14 cellular contexts compared by ENCODE assay signal in the genomic region with DNA sequence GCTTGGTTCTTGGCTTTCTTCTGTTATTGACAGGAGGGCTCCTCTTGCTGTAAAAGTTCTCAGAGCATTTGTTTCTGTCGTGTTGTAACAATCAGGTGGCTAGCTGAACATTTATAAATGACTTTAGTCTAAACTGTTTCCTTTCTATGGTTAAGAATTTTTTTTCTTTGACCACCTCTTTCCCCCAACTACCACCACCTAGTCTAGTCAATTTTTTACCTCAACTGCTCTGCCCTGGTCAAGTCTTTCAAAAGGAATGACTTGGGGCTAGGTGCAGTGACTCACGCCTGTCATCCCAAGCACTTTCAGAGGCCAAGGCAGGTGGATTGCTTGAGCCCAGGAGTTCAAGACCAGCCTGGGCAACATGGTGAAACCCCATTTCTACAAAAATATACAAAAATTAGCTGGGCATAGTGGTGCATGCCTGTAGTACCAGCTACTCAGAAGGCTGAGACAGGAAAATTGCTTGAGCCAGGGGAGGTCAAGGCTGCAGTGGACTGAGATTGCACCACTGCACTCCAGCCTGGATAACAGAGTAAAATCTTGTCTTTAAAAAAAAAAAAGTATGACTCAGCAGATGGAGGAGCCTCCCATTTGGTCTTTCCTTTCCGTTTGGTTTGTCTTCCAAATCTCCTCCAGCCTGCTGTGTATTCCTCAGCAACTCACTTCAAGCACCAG. TPM values are rescaled to one million over a fixed set of nuclear protein-coding genes. Genes with fewer than 3 reads are reported as not detected.
A peak's percentile ranks its signal among the peaks of the same experiment; 100 is the strongest.
DNase-seq lines count a peak whose midpoint lies in the region; ATAC-seq and TF ChIP-seq lines count a peak whose summit lies in the region.
"Had no signal": no experiment of that assay in that cellular context is flagged by ENCODE, and none has a peak within 500 bp of the region (broad histone marks: within the 10 kb centered on the region; RNA-seq: fewer than 3 reads in every experiment).

No MANE protein-coding gene starts in this region.

- no peaks in the 10 kb centered on the region for H3K27me3 Mint-ChIP-seq in endodermal cell (ENCODE audit: insufficient read depth)
- H3K27me3 Mint-ChIP-seq: B cell had no signal

- 79 to 88% methylated on average over 2 to 3 of the region's 3 CpGs for WGBS in endodermal cell (ENCODE audit: insufficient coverage in 1 of 2, insufficient read length in 1 of 2), 2 experiments
- WGBS in body of pancreas, 2 donors = 70% methylated on average over 3 of the region's 3 CpGs

- peaks cover 2% of the 10 kb centered on the region for H3K36me3 Mint-ChIP-seq in endodermal cell (ENCODE audit: low read depth)

- peak overlapping the region; percentile 10; the same call in 1 of the 2 replicates for H3K4me3 ChIP-seq in HUES48 (ENCODE audit: low read depth, low read length)
- no peak overlapping the region for H3K4me3 ChIP-seq in endodermal cell (ENCODE audit: low read length)
- H3K4me3 ChIP-seq in body of pancreas = no peak overlapping the region
- H3K4me3 ChIP-seq: upper lobe of right lung had no signal

- intact Hi-C loops in body of pancreas (cut with DNase I) = no loop called here

- DNase-seq in AG09319 (ENCODE audit: extremely low read depth, low read depth) = peak; percentile 5
- no peak for DNase-seq in endodermal cell
- DNase-seq in omental fat pad (ENCODE audit: low spot score) = no peak
- no peak for DNase-seq in NCI-H2029 treated with DMSO at 0.1 percent for 48 hours (lab: John Stamatoyannopoulos, UW)
- no peak for DNase-seq in kidney glomerular epithelial cell (lab: John Stamatoyannopoulos, UW)
- DNase-seq in stimulated activated CD4-positive, alpha-beta T cell treated with anti-CD3 and anti-CD28 coated beads, Interleukin-4, amount 100 ng/mL, for 24 hours = no peak
- DNase-seq in body of pancreas = no peak
- DNase-seq: activated CD8-positive, alpha-beta memory T cell treated with anti-CD3 and anti-CD28 coated beads for 24 hours; NCI-H187 treated with DMSO at 0.1 percent for 48 hours; SIG-M5; upper lobe of right lung had no signal

- H3K36me3 ChIP-seq in HUES48 (ENCODE audit: control insufficient read depth, insufficient read depth, low read length) = peaks cover 2% of the 10 kb centered on the region
- H3K36me3 ChIP-seq in endodermal cell (ENCODE audit: control insufficient read depth, insufficient read depth, low read length) = no peaks in the 10 kb centered on the region
- H3K36me3 ChIP-seq in body of pancreas (replicated peaks in 1 of 2; ENCODE audit: insufficient read depth in 1 of 2, low read depth in 2 of 2) = no peaks in the 10 kb centered on the region
- H3K36me3 ChIP-seq: upper lobe of right lung had no signal

- no peaks in the 10 kb centered on the region for H3K9me3 Mint-ChIP-seq in endodermal cell
- H3K9me3 Mint-ChIP-seq: central memory CD8-positive, alpha-beta T cell had no signal

- TF ChIP-seq CTCF in AG09319 (IDR thresholded peaks at IDR 0.05; ENCODE audit: low read depth, low read length) (no peak), endodermal cell (conservative IDR thresholded peaks at IDR 0.05) (no peak), omental fat pad (IDR thresholded peaks at IDR 0.05) (no peak), body of pancreas (IDR thresholded peaks at IDR 0.05) (no peak)

- H3K27me3 ChIP-seq in HUES48 (ENCODE audit: control insufficient read depth, insufficient read depth, low read length) = no peaks in the 10 kb centered on the region
- H3K27me3 ChIP-seq in endodermal cell (ENCODE audit: control insufficient read depth, insufficient read depth, low read length, poor library complexity, severe bottlenecking) = no peaks in the 10 kb centered on the region
- H3K27me3 ChIP-seq in body of pancreas = no peaks in the 10 kb centered on the region
- H3K27me3 ChIP-seq: upper lobe of right lung had no signal

- peaks cover 15% of the 10 kb centered on the region for H3K4me1 Mint-ChIP-seq in endodermal cell
- H3K4me1 Mint-ChIP-seq: B cell; central memory CD8-positive, alpha-beta T cell had no signal

- H3K4me3 Mint-ChIP-seq in endodermal cell = no peak overlapping the region
- H3K4me3 Mint-ChIP-seq: B cell; central memory CD8-positive, alpha-beta T cell had no signal

- H3K27ac Mint-ChIP-seq in endodermal cell = peak overlapping the region; percentile 34
- H3K27ac Mint-ChIP-seq: B cell had no signal

- H3K9me3 ChIP-seq in HUES48 (ENCODE audit: control insufficient read depth, insufficient read depth, low read length) (no peaks in the 10 kb centered on the region), endodermal cell (ENCODE audit: control insufficient read depth, low read length) (no peaks in the 10 kb centered on the region), body of pancreas (no peaks in the 10 kb centered on the region)
- H3K9me3 ChIP-seq: upper lobe of right lung had no signal

- H3K4me1 ChIP-seq in HUES48 (ENCODE audit: control insufficient read depth, insufficient read depth, low read length) = peaks cover 38% of the 10 kb centered on the region
- H3K4me1 ChIP-seq in endodermal cell (ENCODE audit: control insufficient read depth, insufficient read depth, low read length) = no peaks in the 10 kb centered on the region
- peaks cover 40% of the 10 kb centered on the region for H3K4me1 ChIP-seq in body of pancreas
- H3K4me1 ChIP-seq: upper lobe of right lung had no signal

- peak overlapping the region; percentile 79 for H3K27ac ChIP-seq in HUES48 (ENCODE audit: low read depth, low read length)
- no peak overlapping the region for H3K27ac ChIP-seq in endodermal cell (ENCODE audit: low read depth, low read length)
- peak overlapping the region in 2 of 4 donors; percentile 42 to 48 for H3K27ac ChIP-seq in body of pancreas

- ATAC-seq in omental fat pad (ENCODE audit: low FRiP score) = peak; percentile 51
- ATAC-seq in body of pancreas = no peak

- no peak for TF ChIP-seq POLR2A in body of pancreas (IDR thresholded peaks at IDR 0.05)

- peak overlapping the region; percentile 26; the same call in 1 of the 2 replicates for H3K9ac ChIP-seq in HUES48 (ENCODE audit: low read depth, low read length)
- no peak overlapping the region for H3K9ac ChIP-seq in endodermal cell (ENCODE audit: extremely low read depth, low read length, poor library complexity, severe bottlenecking)

RNA-seq across cellular contexts. Expression of gene MAP3K21, which starts 40.7 kb away (rescaled TPM):
- total RNA-seq in endodermal cell (10 to 100 TPM in 1 of 2 donors, 1 to 10 TPM in 1; 9.4 to 14.6 TPM), omental fat pad (1 to 10 TPM; 1.3 to 5.5 (median 3.0) TPM), body of pancreas (10 to 100 TPM; 40.2 to 62.3 TPM)
- 2.2 TPM for polyA plus RNA-seq in endodermal cell (2013, experiment 1 of 2)
- 2.0 TPM for polyA plus RNA-seq in endodermal cell (2013, experiment 2 of 2)
